ENCODE assay signal across 21 cellular contexts in genomic region chr4:122163301-122163700, GRCh38. TPM values are rescaled to one million over a fixed set of nuclear protein-coding genes. Genes with fewer than 3 reads are reported as not detected.
DNase-seq lines count a peak whose midpoint lies in the region; ATAC-seq and TF ChIP-seq lines count a peak whose summit lies in the region.
"Had no signal": no experiment of that assay in that cellular context is flagged by ENCODE, and none has a peak within 500 bp of the region (broad histone marks: within the 10 kb centered on the region; RNA-seq: fewer than 3 reads in every experiment).

No MANE protein-coding gene starts in this region.

- H3K4me3 ChIP-seq in left lung: no peak overlapping the region
- H3K4me3 ChIP-seq: K562, PC-9, skin epidermis, upper lobe of right lung had no signal

- H3K36me3 ChIP-seq in left lung: peaks cover 0 to 3% of the 10 kb centered on the region in 2 donors
- H3K36me3 ChIP-seq: upper lobe of right lung had no signal

- intact Hi-C loops in left lung (cut with DNase I): no loop called here

- no peak for TF ChIP-seq RAD21 in Ishikawa (IDR thresholded peaks at IDR 0.05; ENCODE audit: low read depth)

- peaks cover 12 to 24% of the 10 kb centered on the region in 2 donors for H3K4me1 ChIP-seq in left lung

- H3K27me3 ChIP-seq in left lung: no peaks in the 10 kb centered on the region
- H3K27me3 ChIP-seq: upper lobe of right lung had no signal

- H3K9me3 ChIP-seq in left lung: no peaks in the 10 kb centered on the region
- H3K9me3 ChIP-seq: upper lobe of right lung had no signal

- DNase-seq in NCI-H1417 (lab: John Stamatoyannopoulos, UW): peak in 2 of 3 experiments; percentile 58 to 83
- DNase-seq in NCI-H1417 treated with DMSO at 0.1 percent for 48 hours (lab: John Stamatoyannopoulos, UW): no peak
- peak; percentile 30 for DNase-seq in NCI-H345 treated with DMSO at 0.1 percent for 48 hours (lab: John Stamatoyannopoulos, UW; ENCODE audit: unreplicated experiment)
- no peak for DNase-seq in left lung
- DNase-seq in H4 (ENCODE audit: low spot score): no peak
- DNase-seq in stimulated activated CD4-positive, alpha-beta T cell treated with anti-CD3 and anti-CD28 coated beads, Interleukin-1b, Interleukin-23, amount 100 ng/mL, for 48 hours: no peak
- DNase-seq: 8988T; activated CD4-positive, alpha-beta T cell treated with anti-CD3 and anti-CD28 coated beads for 48 hours; activated effector memory CD4-positive, alpha-beta T cell treated with anti-CD3 and anti-CD28 coated beads, Interleukin-2, amount 50 U/mL, for 16 hours; cerebellar nuclear complex; DMS79; head of caudate nucleus; mammary epithelial cell; PC-9; Right ventricle myocardium superior; upper lobe of right lung had no signal

- H3K27ac ChIP-seq in left lung: no peak overlapping the region
- H3K27ac ChIP-seq: PC-9, skin epidermis, upper lobe of right lung, VCaP had no signal

- no peak for TF ChIP-seq CTCF in left lung (IDR thresholded peaks at IDR 0.05)

- peak; percentile 47 for ATAC-seq in left lung
- no peak for ATAC-seq in GM21515 (IDR thresholded peaks at IDR 0.05; ENCODE audit: unreplicated experiment)
- ATAC-seq: K562 had no signal

- no peak for TF ChIP-seq EP300 in Ishikawa (IDR thresholded peaks at IDR 0.05; ENCODE audit: borderline replicate concordance)

TF ChIP-seq in Ishikawa, 13 proteins besides CTCF, POLR2A, EP300 and RAD21:
- TF ChIP-seq CREB1 (IDR thresholded peaks at IDR 0.05; ENCODE audit: low read depth) (no peak), TCF12 (IDR thresholded peaks at IDR 0.05; ENCODE audit: low read depth) (peak; percentile 72)

RNA-seq across cellular contexts. Expression of gene BLTP1, which starts 11.2 kb away (rescaled TPM):
- 10 to 100 TPM; 59.8 to 71.7 TPM for total RNA-seq in left lung
- total RNA-seq in H4 (2014; rRNA removed; shearing (Covaris generic)): 14.4 and 14.6 TPM in 2 replicates

Comparison
In these comparisons a context has a peak if more than half of its experiments do, and no peak if none do; other contexts are left out.
1. DNase-seq: peak in NCI-H1417 (2 of 3) and NCI-H345 treated with DMSO at 0.1 percent for 48 hours (single experiment); none in NCI-H1417 treated with DMSO at 0.1 percent for 48 hours (single experiment), left lung (0 of 2), H4 (single experiment) and stimulated activated CD4-positive, alpha-beta T cell treated with anti-CD3 and anti-CD28 coated beads, Interleukin-1b, Interleukin-23, amount 100 ng/mL, for 48 hours (single experiment).